1 cellular context compared by ENCODE assay signal in the genomic region with DNA sequence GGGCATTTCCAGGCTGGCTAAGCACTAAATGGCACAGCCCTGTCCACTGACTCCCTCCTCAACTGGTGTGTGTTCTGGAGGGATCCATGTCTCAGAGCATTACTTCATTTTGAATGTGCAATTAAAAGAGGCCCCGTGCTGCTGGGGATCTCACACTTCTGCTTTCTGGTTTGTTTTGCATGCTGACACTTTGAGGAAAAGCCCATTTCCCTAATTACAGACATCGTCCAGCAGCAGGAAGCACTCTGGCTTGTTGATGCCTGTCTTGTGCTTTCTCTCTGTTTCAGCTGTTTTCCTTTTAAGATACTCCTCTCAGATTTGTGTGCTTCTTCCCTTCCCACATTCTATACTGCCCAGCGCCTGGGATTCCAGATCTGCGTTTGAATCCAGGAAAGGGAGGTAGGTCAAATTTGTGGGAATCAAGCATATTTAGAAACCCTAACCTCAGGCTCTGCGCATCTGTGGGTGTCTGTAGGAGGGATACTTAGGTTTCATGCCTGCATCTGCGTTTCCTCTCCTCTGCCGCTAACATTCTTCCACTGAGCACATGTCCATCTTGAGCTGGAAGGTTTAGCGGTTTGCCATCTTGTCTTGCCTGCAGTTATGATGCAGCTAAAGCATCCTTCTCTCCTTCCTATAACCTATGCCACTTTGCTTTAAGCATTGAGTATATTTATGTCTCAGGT.
A peak's percentile ranks its signal among the peaks of the same experiment; 100 is the strongest.
TF ChIP-seq lines count a peak whose summit lies in the region.

No MANE protein-coding gene starts in this region.

TF ChIP-seq in K562, 482 proteins besides CTCF, POLR2A, EP300 and RAD21:
- TF ChIP-seq SPI1 (IDR thresholded peaks at IDR 0.05; ENCODE audit: borderline replicate concordance, low read depth, low read length) (peak; percentile 51; the same call in 1 of the 2 replicates), MYNN (IDR thresholded peaks at IDR 0.05) (no peak), MYNN (CRISPR knock-in tag; IDR thresholded peaks at IDR 0.05) (no peak)
